Comparison of ENCODE assay signal across 8 cellular contexts in the genomic region with DNA sequence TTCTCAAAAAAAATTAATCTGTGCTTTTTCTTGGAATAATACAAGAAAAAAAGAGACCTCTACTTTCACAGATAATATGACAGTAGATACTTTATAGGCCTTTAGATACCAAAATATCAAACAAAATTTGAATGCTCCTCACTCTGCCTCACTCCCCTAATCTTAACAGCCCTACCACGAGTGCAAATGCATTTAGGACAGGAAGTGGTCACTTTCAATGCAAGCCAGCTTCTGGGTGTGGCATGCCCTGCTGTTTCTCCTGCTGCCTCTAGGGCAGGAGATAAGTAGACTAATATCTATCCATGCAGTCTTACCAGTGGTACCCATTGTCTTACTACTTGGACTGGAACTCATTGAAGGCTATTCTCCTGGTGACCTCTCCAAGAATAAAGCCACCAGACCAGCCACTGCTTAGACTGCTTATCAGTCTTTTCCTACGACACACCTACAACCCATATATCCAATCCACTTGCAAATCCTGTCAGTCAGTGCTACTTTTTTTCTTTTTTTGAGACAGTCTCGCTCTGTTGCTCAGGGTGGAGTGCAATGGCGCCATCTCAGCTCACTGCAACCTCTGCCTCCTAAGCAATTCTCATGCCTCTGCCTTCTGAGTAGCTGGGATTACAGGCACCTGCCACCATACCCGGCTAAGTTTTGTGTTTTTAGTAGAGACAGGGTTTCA. TPM values are rescaled to one million over a fixed set of nuclear protein-coding genes. Genes with fewer than 3 reads are reported as not detected.
A peak's percentile ranks its signal among the peaks of the same experiment; 100 is the strongest.
DNase-seq lines count a peak whose midpoint lies in the region; ATAC-seq and TF ChIP-seq lines count a peak whose summit lies in the region.

No MANE protein-coding gene starts in this region.

- peaks cover 7% of the 10 kb centered on the region for H3K27me3 Mint-ChIP-seq in activated T-cell treated with anti-CD3 and anti-CD28 coated beads, Interleukin-2, amount 50 U/mL, for 72 hours (ENCODE audit: low read depth)
- H3K27me3 Mint-ChIP-seq in activated T-cell treated with anti-CD3 and anti-CD28 coated beads, Interleukin-2, amount 50 U/mL, for 24 hours = peaks cover 6% of the 10 kb centered on the region

- DNase-seq in activated T-cell treated with anti-CD3 and anti-CD28 coated beads, Interleukin-2, amount 50 U/mL, for 72 hours = peak; percentile 15 to 22
- no peak for DNase-seq in activated T-cell treated with anti-CD3 and anti-CD28 coated beads, Interleukin-2, amount 50 U/mL, for 24 hours
- DNase-seq in HK-2 (ENCODE audit: unreplicated experiment) (peak; percentile 16), UCSD-AML1 (lab: John Stamatoyannopoulos, UW; ENCODE audit: unreplicated experiment) (peak; percentile 30), left lobe of liver (ENCODE audit: low spot score) (no peak), left lung (no peak), NCI-H1092 treated with DMSO at 0.1 percent for 48 hours (lab: John Stamatoyannopoulos, UW) (no peak)

- H3K9me3 Mint-ChIP-seq in activated T-cell treated with anti-CD3 and anti-CD28 coated beads, Interleukin-2, amount 50 U/mL, for 72 hours = no peaks in the 10 kb centered on the region
- no peaks in the 10 kb centered on the region for H3K9me3 Mint-ChIP-seq in activated T-cell treated with anti-CD3 and anti-CD28 coated beads, Interleukin-2, amount 50 U/mL, for 24 hours

- TF ChIP-seq CTCF in left lung (IDR thresholded peaks at IDR 0.05) = peak in 1 of 2 donors; percentile 30

- no peaks in the 10 kb centered on the region for H3K9me3 ChIP-seq in left lung

- H3K27ac Mint-ChIP-seq in activated T-cell treated with anti-CD3 and anti-CD28 coated beads, Interleukin-2, amount 50 U/mL, for 72 hours = no peak overlapping the region
- H3K27ac Mint-ChIP-seq in activated T-cell treated with anti-CD3 and anti-CD28 coated beads, Interleukin-2, amount 50 U/mL, for 24 hours = no peak overlapping the region

- no peaks in the 10 kb centered on the region for H3K4me1 ChIP-seq in left lung

- no peak overlapping the region for H3K4me3 Mint-ChIP-seq in activated T-cell treated with anti-CD3 and anti-CD28 coated beads, Interleukin-2, amount 50 U/mL, for 72 hours
- no peak overlapping the region for H3K4me3 Mint-ChIP-seq in activated T-cell treated with anti-CD3 and anti-CD28 coated beads, Interleukin-2, amount 50 U/mL, for 24 hours

- H3K4me3 ChIP-seq in left lung = no peak overlapping the region

- peak; percentile 68 to 71 for ATAC-seq in activated T-cell treated with anti-CD3 and anti-CD28 coated beads, Interleukin-2, amount 50 U/mL, for 72 hours (replicated peaks in 1 of 2)
- ATAC-seq in GM21528 (IDR thresholded peaks at IDR 0.05; ENCODE audit: low FRiP score, unreplicated experiment) = peak; percentile 97
- peak; percentile 29 for ATAC-seq in left lobe of liver
- ATAC-seq in left lung = no peak

- intact Hi-C loops in left lung (cut with DNase I) = no loop called here

- H3K36me3 ChIP-seq in left lung = no peaks in the 10 kb centered on the region

- no peaks in the 10 kb centered on the region for H3K27me3 ChIP-seq in left lung

- no peaks in the 10 kb centered on the region for H3K36me3 Mint-ChIP-seq in activated T-cell treated with anti-CD3 and anti-CD28 coated beads, Interleukin-2, amount 50 U/mL, for 72 hours (ENCODE audit: insufficient read depth in 2 of 2)
- no peaks in the 10 kb centered on the region for H3K36me3 Mint-ChIP-seq in activated T-cell treated with anti-CD3 and anti-CD28 coated beads, Interleukin-2, amount 50 U/mL, for 24 hours (ENCODE audit: low read depth)

- H3K27ac ChIP-seq in left lung = no peak overlapping the region

- peaks cover 5% of the 10 kb centered on the region for H3K4me1 Mint-ChIP-seq in activated T-cell treated with anti-CD3 and anti-CD28 coated beads, Interleukin-2, amount 50 U/mL, for 72 hours (ENCODE audit: low read depth)
- peaks cover 4% of the 10 kb centered on the region for H3K4me1 Mint-ChIP-seq in activated T-cell treated with anti-CD3 and anti-CD28 coated beads, Interleukin-2, amount 50 U/mL, for 24 hours (ENCODE audit: low read depth)

RNA-seq across cellular contexts. Expression of gene FRRS1L, which starts 23.0 kb away (rescaled TPM):
- total RNA-seq in activated T-cell treated with anti-CD3 and anti-CD28 coated beads, Interleukin-2, amount 50 U/mL, for 72 hours = not detected
- total RNA-seq in left lobe of liver (0.03 TPM), left lung (under 1 TPM in 1 of 2 donors, not detected in 1; 0.47 TPM)

RNA-seq across cellular contexts. Expression of gene TMEM245, which starts 24.3 kb away (rescaled TPM):
- 10 to 100 TPM; 30.7 to 35.5 TPM for total RNA-seq in activated T-cell treated with anti-CD3 and anti-CD28 coated beads, Interleukin-2, amount 50 U/mL, for 72 hours
- total RNA-seq in left lobe of liver (33.7 TPM), left lung (10 to 100 TPM; 61.0 to 88.1 TPM)

Comparison
In these comparisons a context has a peak if more than half of its experiments do, and no peak if none do; other contexts are left out.
1. DNase-seq: peak in activated T-cell treated with anti-CD3 and anti-CD28 coated beads, Interleukin-2, amount 50 U/mL, for 72 hours (2 of 2), HK-2 (single experiment) and UCSD-AML1 (single experiment); none in activated T-cell treated with anti-CD3 and anti-CD28 coated beads, Interleukin-2, amount 50 U/mL, for 24 hours (single experiment), left lobe of liver (single experiment), left lung (0 of 2) and NCI-H1092 treated with DMSO at 0.1 percent for 48 hours (single experiment).